ENCODE assay signal across 15 cellular contexts in the genomic region with DNA sequence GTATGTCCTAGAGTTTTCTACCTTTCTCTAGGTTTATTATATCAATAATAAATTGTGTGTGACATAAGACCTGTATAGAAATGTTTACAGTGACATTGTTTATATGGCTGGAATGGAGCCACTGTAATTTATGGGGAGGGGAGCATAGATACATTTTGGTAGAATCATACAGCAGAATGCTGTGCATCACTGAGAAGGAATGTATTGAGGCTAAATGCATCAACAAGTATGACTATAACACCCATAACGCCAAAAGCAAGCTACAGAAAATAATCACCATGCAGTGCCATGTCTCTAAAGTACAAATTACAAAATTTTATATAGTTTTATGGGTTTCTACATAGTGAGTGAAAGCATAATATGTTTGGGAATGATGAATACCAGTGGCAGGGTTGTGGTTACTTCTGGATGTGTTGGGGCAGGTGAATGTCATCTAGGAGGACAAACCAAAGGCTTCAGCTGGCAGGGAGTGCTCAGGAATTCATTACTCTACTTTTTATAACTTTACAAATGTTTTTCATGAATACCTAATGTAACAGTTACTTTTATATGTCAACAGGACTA.
DNase-seq lines count a peak whose midpoint lies in the region; ATAC-seq and TF ChIP-seq lines count a peak whose summit lies in the region.
"Had no signal": no experiment of that assay in that cellular context is flagged by ENCODE, and none has a peak within 500 bp of the region (broad histone marks: within the 10 kb centered on the region; RNA-seq: fewer than 3 reads in every experiment).

No MANE protein-coding gene starts in this region.

- H3K27ac ChIP-seq in PC-3 (ENCODE audit: low read length) (peak overlapping the region; percentile 14; the same call in 1 of the 2 replicates), epithelial cell of prostate (no peak overlapping the region), SK-N-SH (ENCODE audit: low read depth in 2 of 2, low read length in 1 of 2) (no peak overlapping the region)
- H3K27ac ChIP-seq: A549, BLaER1, HL-60 had no signal

- H3K9me2 ChIP-seq in PC-3 (replicated peaks; ENCODE audit: low read length) = no peaks in the 10 kb centered on the region
- H3K9me2 ChIP-seq in SK-N-SH = no peaks in the 10 kb centered on the region

- DNase-seq in EL (peak; percentile 36), PC-3 (peak; percentile 85), epithelial cell of prostate (ENCODE audit: low read depth, low spot score) (peak; percentile 14), SK-N-SH (no peak), retina (no peak)
- DNase-seq: Calu3; CD4-positive, alpha-beta memory T cell; DMS79 treated with DMSO at 0.1 percent for 48 hours; HCEC 1CT had no signal

- H3K9ac ChIP-seq in PC-3 (ENCODE audit: low read length) = no peak overlapping the region
- no peak overlapping the region for H3K9ac ChIP-seq in SK-N-SH
- H3K9ac ChIP-seq: BLaER1 had no signal

- WGBS in SK-N-SH (ENCODE audit: low lambda C conversion rate) = 0% methylated on average over 1 of the region's 1 CpG

- POLR2A ChIA-PET in PC-3 (lab: Charles Lee; ENCODE audit: unreplicated experiment) (no interaction called here), SK-N-SH (lab: Yijun Ruan, JAX) (no interaction called here)

- CTCF ChIA-PET in PC-3 (lab: Charles Lee) = no interaction called here
- CTCF ChIA-PET in SK-N-SH (lab: Yijun Ruan, JAX) = no interaction called here

- H3K36me3 ChIP-seq in PC-3 (ENCODE audit: low read depth, low read length) (no peaks in the 10 kb centered on the region), SK-N-SH (replicated peaks in 1 of 2; ENCODE audit: control insufficient read depth in 1 of 2, insufficient read depth in 2 of 2, low read length in 1 of 2) (no peaks in the 10 kb centered on the region)
- H3K36me3 ChIP-seq: BLaER1 had no signal

- TF ChIP-seq EP300 in SK-N-SH (IDR thresholded peaks at IDR 0.05; ENCODE audit: borderline replicate concordance in 1 of 2, low read depth in 1 of 2, low read length in 1 of 2) = no peak

- BruUV-seq in PC-3 (replicated peaks; lab: Mats Ljungman, UMichigan) = no TSS peak

- H3K9me3 ChIP-seq in PC-3 (ENCODE audit: low read length) (peaks cover 5% of the 10 kb centered on the region; the same call in 1 of the 2 replicates), SK-N-SH (no peaks in the 10 kb centered on the region)
- H3K9me3 ChIP-seq: A549 had no signal

- no peak for TF ChIP-seq RAD21 in SK-N-SH (IDR thresholded peaks at IDR 0.05; ENCODE audit: low read length)

- ATAC-seq in PC-3 (peak; percentile 88), GM18909 (IDR thresholded peaks at IDR 0.05; ENCODE audit: poor library complexity, unreplicated experiment) (no peak)
- ATAC-seq: A549, GM23338, K562 had no signal

- H3K4me2 ChIP-seq in PC-3 (ENCODE audit: low read length) (peak overlapping the region; percentile 7; the same call in 1 of the 2 replicates), SK-N-SH (no peak overlapping the region)
- H3K4me2 ChIP-seq: A549, BLaER1, GM23338 had no signal

- H3F3A ChIP-seq in PC-3 (ENCODE audit: low read length, unreplicated experiment) (no peaks in the 10 kb centered on the region), SK-N-SH (replicated peaks; ENCODE audit: insufficient read depth) (no peaks in the 10 kb centered on the region)

- TF ChIP-seq CTCF in PC-3 (conservative IDR thresholded peaks at IDR 0.05; ENCODE audit: low read depth, low read length) = no peak
- TF ChIP-seq CTCF in SK-N-SH (IDR thresholded peaks at IDR 0.05) = no peak

- H3K27me3 ChIP-seq in PC-3 (ENCODE audit: low read length) = no peaks in the 10 kb centered on the region
- H3K27me3 ChIP-seq in SK-N-SH (ENCODE audit: insufficient read depth) = no peaks in the 10 kb centered on the region
- H3K27me3 ChIP-seq: BLaER1 had no signal

- H4K20me1 ChIP-seq in PC-3 (ENCODE audit: low read length) (no peaks in the 10 kb centered on the region), SK-N-SH (ENCODE audit: insufficient read depth) (no peaks in the 10 kb centered on the region)
- H4K20me1 ChIP-seq: BLaER1 had no signal

- H2AFZ ChIP-seq in PC-3 (ENCODE audit: low read length) (no peak overlapping the region), SK-N-SH (ENCODE audit: low read depth) (no peak overlapping the region)
- H2AFZ ChIP-seq: GM23338 had no signal

- H3K4me3 ChIP-seq in PC-3 (ENCODE audit: low read length) (no peak overlapping the region), SK-N-SH (ENCODE audit: low read depth in 2 of 2, low read length in 1 of 2) (no peak overlapping the region)
- H3K4me3 ChIP-seq: A549, BLaER1, GM23338, K562 had no signal

- H3K4me1 ChIP-seq in PC-3 (ENCODE audit: insufficient read depth, low read length) (peaks cover 20% of the 10 kb centered on the region), SK-N-SH (ENCODE audit: control insufficient read depth in 1 of 2, insufficient read depth in 2 of 2, low read depth in 1 of 2, low read length in 1 of 2) (no peaks in the 10 kb centered on the region)
- H3K4me1 ChIP-seq: A549, BLaER1 had no signal

- intact Hi-C loops in PC-3 (cut with micrococcal nuclease) = no loop called here

- H3K79me2 ChIP-seq in PC-3 (ENCODE audit: low read length) = no peaks in the 10 kb centered on the region
- H3K79me2 ChIP-seq in SK-N-SH (ENCODE audit: insufficient read depth) = no peaks in the 10 kb centered on the region

TF ChIP-seq in SK-N-SH, 30 proteins besides CTCF, POLR2A, EP300 and RAD21:
- TF ChIP-seq, protein P1, sequence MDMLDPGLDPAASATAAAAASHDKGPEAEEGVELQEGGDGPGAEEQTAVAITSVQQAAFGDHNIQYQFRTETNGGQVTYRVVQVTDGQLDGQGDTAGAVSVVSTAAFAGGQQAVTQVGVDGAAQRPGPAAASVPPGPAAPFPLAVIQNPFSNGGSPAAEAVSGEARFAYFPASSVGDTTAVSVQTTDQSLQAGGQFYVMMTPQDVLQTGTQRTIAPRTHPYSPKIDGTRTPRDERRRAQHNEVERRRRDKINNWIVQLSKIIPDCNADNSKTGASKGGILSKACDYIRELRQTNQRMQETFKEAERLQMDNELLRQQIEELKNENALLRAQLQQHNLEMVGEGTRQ (IDR thresholded peaks at IDR 0.05; ENCODE audit: borderline replicate concordance, low read depth, low read length) = no peak
- no peak for TF ChIP-seq NRF1 (IDR thresholded peaks at IDR 0.05; ENCODE audit: low read depth, low read length)
- TF ChIP-seq REST (IDR thresholded peaks at IDR 0.05; ENCODE audit: low read depth, low read length) = no peak
- no peak for TF ChIP-seq SMC3 (IDR thresholded peaks at IDR 0.05; ENCODE audit: low read depth, low read length)
- no peak for TF ChIP-seq RCOR1 (IDR thresholded peaks at IDR 0.05; ENCODE audit: low read length)
- no peak for TF ChIP-seq NFIC (IDR thresholded peaks at IDR 0.05; ENCODE audit: borderline replicate concordance)
- TF ChIP-seq, protein P2, sequence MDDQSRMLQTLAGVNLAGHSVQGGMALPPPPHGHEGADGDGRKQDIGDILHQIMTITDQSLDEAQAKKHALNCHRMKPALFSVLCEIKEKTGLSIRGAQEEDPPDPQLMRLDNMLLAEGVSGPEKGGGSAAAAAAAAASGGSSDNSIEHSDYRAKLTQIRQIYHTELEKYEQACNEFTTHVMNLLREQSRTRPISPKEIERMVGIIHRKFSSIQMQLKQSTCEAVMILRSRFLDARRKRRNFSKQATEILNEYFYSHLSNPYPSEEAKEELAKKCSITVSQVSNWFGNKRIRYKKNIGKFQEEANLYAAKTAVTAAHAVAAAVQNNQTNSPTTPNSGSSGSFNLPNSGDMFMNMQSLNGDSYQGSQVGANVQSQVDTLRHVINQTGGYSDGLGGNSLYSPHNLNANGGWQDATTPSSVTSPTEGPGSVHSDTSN (IDR thresholded peaks at IDR 0.05) = no peak
- TF ChIP-seq GABPA (IDR thresholded peaks at IDR 0.05; ENCODE audit: low read depth) = no peak
- no peak for TF ChIP-seq USF1 (IDR thresholded peaks at IDR 0.05; ENCODE audit: borderline replicate concordance, low read depth)
- no peak for TF ChIP-seq RFX5 (IDR thresholded peaks at IDR 0.05; ENCODE audit: low read length)
- TF ChIP-seq YY1 (IDR thresholded peaks at IDR 0.05; ENCODE audit: low read depth) = no peak
- TF ChIP-seq MEF2A (IDR thresholded peaks at IDR 0.05; ENCODE audit: borderline replicate concordance, low read depth) = no peak
- TF ChIP-seq JUND (IDR thresholded peaks at IDR 0.05) = no peak
- TF ChIP-seq MXI1 (IDR thresholded peaks at IDR 0.05; ENCODE audit: low read depth, low read length) = no peak
- TF ChIP-seq, protein P3, sequence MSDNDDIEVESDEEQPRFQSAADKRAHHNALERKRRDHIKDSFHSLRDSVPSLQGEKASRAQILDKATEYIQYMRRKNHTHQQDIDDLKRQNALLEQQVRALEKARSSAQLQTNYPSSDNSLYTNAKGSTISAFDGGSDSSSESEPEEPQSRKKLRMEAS (IDR thresholded peaks at IDR 0.05; ENCODE audit: low read depth) = no peak

Comparison
In these comparisons a context has a peak if more than half of its experiments do, and no peak if none do; other contexts are left out.
1. DNase-seq: peak in EL (single experiment), PC-3 (single experiment) and epithelial cell of prostate (single experiment); none in SK-N-SH (single experiment) and retina (single experiment).